ENCODE assay signal across 9 cellular contexts in genomic region chr2:37415128-37415817, GRCh38.
DNase-seq lines count a peak whose midpoint lies in the region; ATAC-seq, FAIRE-seq and TF ChIP-seq lines count a peak whose summit lies in the region.
"Had no signal": no experiment of that assay in that cellular context is flagged by ENCODE, and none has a peak within 500 bp of the region (broad histone marks: within the 10 kb centered on the region; RNA-seq: fewer than 3 reads in every experiment).

No MANE protein-coding gene starts in this region.

- H3K36me3 Mint-ChIP-seq in astrocyte (ENCODE audit: low read depth, unreplicated experiment): peaks cover 2% of the 10 kb centered on the region

- DNase-seq in Daoy (ENCODE audit: low read depth) (peak; percentile 66), M059J (ENCODE audit: low read depth) (peak; percentile 68), astrocyte (ENCODE audit: low read depth) (no peak)
- DNase-seq in stimulated activated CD4-positive, alpha-beta T cell treated with anti-CD3 and anti-CD28 coated beads, Interleukin-4, amount 100 ng/mL, for 1 hour: no peak

- H3K4me1 Mint-ChIP-seq in astrocyte (ENCODE audit: low read depth, unreplicated experiment): peaks cover 15% of the 10 kb centered on the region

- no peak for ATAC-seq in GM18520 (IDR thresholded peaks at IDR 0.05; ENCODE audit: unreplicated experiment)
- ATAC-seq in HG02938 (IDR thresholded peaks at IDR 0.05; ENCODE audit: unreplicated experiment): no peak
- no peak for ATAC-seq in HG03457 (IDR thresholded peaks at IDR 0.05; ENCODE audit: unreplicated experiment)

- FAIRE-seq in astrocyte (lab: Jason Lieb, UNC): no peak

- H3K27ac Mint-ChIP-seq in astrocyte (ENCODE audit: unreplicated experiment): no peak overlapping the region
- H3K27ac Mint-ChIP-seq: activated T-helper 1 cell treated with anti-CD3 and anti-CD28 coated beads, Interleukin-12 subunit alpha, Interleukin-12 subunit beta, Interleukin-2, Interleukin-4 antibody, amounts not matched to agents 30 ng/mL and 10 ng/mL and 1 ng/mL, durations not matched to agents 14 hours and 24 hours and 36 hours had no signal

- no peak overlapping the region for H3K4me3 ChIP-seq in astrocyte (ENCODE audit: insufficient read depth, low read depth, low read length)
- H3K4me3 ChIP-seq in muscle layer of colon (ENCODE audit: low read depth in 1 of 2, low read length in 2 of 2): no peak overlapping the region

- H3K4me3 Mint-ChIP-seq in astrocyte (ENCODE audit: unreplicated experiment): no peak overlapping the region
- H3K4me3 Mint-ChIP-seq: activated T-helper 1 cell treated with anti-CD3 and anti-CD28 coated beads, Interleukin-12 subunit alpha, Interleukin-12 subunit beta, Interleukin-2, Interleukin-4 antibody, amounts not matched to agents 30 ng/mL and 10 ng/mL and 1 ng/mL, durations not matched to agents 14 hours and 24 hours and 36 hours had no signal

- TF ChIP-seq CTCF in astrocyte (IDR thresholded peaks at IDR 0.05; ENCODE audit: insufficient read depth, low read depth, low read length): peak; percentile 10

- H3K27me3 ChIP-seq in astrocyte (ENCODE audit: insufficient read depth, low read length): no peaks in the 10 kb centered on the region
- H3K27me3 ChIP-seq in muscle layer of colon (ENCODE audit: control insufficient read depth in 1 of 2, insufficient read depth in 2 of 2, low read length in 2 of 2): no peaks in the 10 kb centered on the region

- H3K27ac ChIP-seq in astrocyte (ENCODE audit: low read depth, low read length): no peak overlapping the region
- peak overlapping the region; percentile 61 for H3K27ac ChIP-seq in muscle layer of colon (ENCODE audit: low read depth, low read length)

- H3K36me3 ChIP-seq in astrocyte (ENCODE audit: insufficient read depth, low read length) (no peaks in the 10 kb centered on the region), muscle layer of colon (ENCODE audit: insufficient read depth, low read length) (no peaks in the 10 kb centered on the region)

- no peaks in the 10 kb centered on the region for H3K9me3 Mint-ChIP-seq in astrocyte (ENCODE audit: unreplicated experiment)
- H3K9me3 Mint-ChIP-seq: activated T-helper 1 cell treated with anti-CD3 and anti-CD28 coated beads, Interleukin-12 subunit alpha, Interleukin-12 subunit beta, Interleukin-2, Interleukin-4 antibody, amounts not matched to agents 30 ng/mL and 10 ng/mL and 1 ng/mL, durations not matched to agents 14 hours and 24 hours and 36 hours had no signal

- H4K20me1 ChIP-seq in astrocyte (ENCODE audit: insufficient read depth, low read length): no peaks in the 10 kb centered on the region

- peak overlapping the region; percentile 26 for H3K4me2 ChIP-seq in astrocyte (ENCODE audit: low read length)

- H2AFZ ChIP-seq in astrocyte (ENCODE audit: low read depth, low read length): no peak overlapping the region

- H3K9ac ChIP-seq in astrocyte (ENCODE audit: low read length) (peak overlapping the region; percentile 19), muscle layer of colon (ENCODE audit: low read length) (no peak overlapping the region)

- H3K79me2 ChIP-seq in astrocyte (ENCODE audit: insufficient read depth, low read length): no peaks in the 10 kb centered on the region

- H3K4me1 ChIP-seq in astrocyte (ENCODE audit: insufficient read depth, low read length): peaks cover 8% of the 10 kb centered on the region
- peaks cover 24% of the 10 kb centered on the region for H3K4me1 ChIP-seq in muscle layer of colon (ENCODE audit: insufficient read depth, low read length)

- peaks cover 9% of the 10 kb centered on the region for H3K27me3 Mint-ChIP-seq in astrocyte (ENCODE audit: low read depth, unreplicated experiment)

- H3K9me3 ChIP-seq in astrocyte (ENCODE audit: insufficient read depth, low read depth, low read length) (no peaks in the 10 kb centered on the region), muscle layer of colon (ENCODE audit: low read length) (no peaks in the 10 kb centered on the region)

Comparison
In these comparisons a context has a peak if more than half of its experiments do, and no peak if none do; other contexts are left out.
1. DNase-seq: peak in Daoy (single experiment) and M059J (single experiment); none in astrocyte (single experiment) and stimulated activated CD4-positive, alpha-beta T cell treated with anti-CD3 and anti-CD28 coated beads, Interleukin-4, amount 100 ng/mL, for 1 hour (single experiment).